In genomic region chr1:40221471-40221905, GRCh38 we compare ENCODE assay signal across 11 cellular contexts. TPM values are rescaled to one million over a fixed set of nuclear protein-coding genes. Genes with fewer than 3 reads are reported as not detected.
"Had no signal": no experiment of that assay in that cellular context is flagged by ENCODE, and none has a peak within 500 bp of the region (broad histone marks: within the 10 kb centered on the region; RNA-seq: fewer than 3 reads in every experiment).

No MANE protein-coding gene starts in this region.

RNA-seq across cellular contexts. Expression of gene TMCO2, which starts 26.2 kb away (rescaled TPM):
- total RNA-seq: activated B cell treated with CpG ODN at 0.5 μM for 24 hours; activated CD4-positive, alpha-beta memory T cell treated with anti-CD3 and anti-CD28 coated beads for 36 hours; activated CD4-positive, alpha-beta memory T cell treated with anti-CD3 and anti-CD28 coated beads, Interleukin-2, amount 10 ng/mL, durations not matched to agents 7 days and 5 days; activated CD4-positive, alpha-beta T cell treated with anti-CD3 and anti-CD28 coated beads for 36 hours; activated CD4-positive, alpha-beta T cell treated with anti-CD3 and anti-CD28 coated beads, Interleukin-2, amount 10 ng/mL, durations not matched to agents 24 days and 14 days; activated CD8-positive, alpha-beta memory T cell treated with anti-CD3 and anti-CD28 coated beads for 36 hours; activated CD8-positive, alpha-beta T cell treated with anti-CD3 and anti-CD28 coated beads for 36 hours; activated CD8-positive, alpha-beta T cell treated with anti-CD3 and anti-CD28 coated beads, Interleukin-2, amount 10 ng/mL, durations not matched to agents 7 days and 5 days; T-cell; T-helper 17 cell; WTC11 had no signal
